Comparison of ENCODE assay signal across 16 cellular contexts in genomic region chr12:20969766-20970165, GRCh38.
DNase-seq lines count a peak whose midpoint lies in the region; ATAC-seq and TF ChIP-seq lines count a peak whose summit lies in the region.
"Had no signal": no experiment of that assay in that cellular context is flagged by ENCODE, and none has a peak within 500 bp of the region (broad histone marks: within the 10 kb centered on the region; RNA-seq: fewer than 3 reads in every experiment).

No MANE protein-coding gene starts in this region.

- no peak overlapping the region for H2AFZ ChIP-seq in IMR-90 (replicated peaks; ENCODE audit: low read length, poor library complexity)

- no peak overlapping the region for H3K4me2 ChIP-seq in IMR-90 (ENCODE audit: low read depth, low read length)
- H3K4me2 ChIP-seq: BLaER1 treated with 17β-estradiol and CSF1 and Interleukin-3, amounts not matched to agents 10 nM and 100 nM had no signal

- no peaks in the 10 kb centered on the region for H3K9me1 ChIP-seq in IMR-90 (ENCODE audit: insufficient read depth, low read length)

- no peak overlapping the region for H3K18ac ChIP-seq in IMR-90 (ENCODE audit: low read depth, low read length)

- H3K9ac ChIP-seq in IMR-90 (ENCODE audit: low read depth, low read length) (no peak overlapping the region), liver (ENCODE audit: low read depth in 1 of 2, low read length in 2 of 2) (no peak overlapping the region)
- H3K9ac ChIP-seq: BLaER1 treated with 17β-estradiol and CSF1 and Interleukin-3, amounts not matched to agents 10 nM and 100 nM had no signal

- H3K9me3 ChIP-seq in IMR-90 (ENCODE audit: control insufficient read depth, insufficient read depth, low read length) (peaks cover 8% of the 10 kb centered on the region), liver (ENCODE audit: control insufficient read depth in 4 of 4, low read length in 3 of 4) (peaks cover 0 to 3% (median under 1%) of the 10 kb centered on the region in 4 donors)

- no peaks in the 10 kb centered on the region for H3K27me3 ChIP-seq in IMR-90 (ENCODE audit: control insufficient read depth, insufficient read depth, low read length)
- no peaks in the 10 kb centered on the region for H3K27me3 ChIP-seq in liver (ENCODE audit: control insufficient read depth in 4 of 4, insufficient read depth in 4 of 4, low read length in 3 of 4)
- H3K27me3 ChIP-seq: BLaER1 treated with 17β-estradiol and CSF1 and Interleukin-3, amounts not matched to agents 10 nM and 100 nM had no signal

- BruUV-seq in IMR-90 (replicated peaks; lab: Mats Ljungman, UMichigan): no TSS peak

- H4K91ac ChIP-seq in IMR-90 (ENCODE audit: insufficient read depth, low read depth, low read length): no peak overlapping the region

- no peak overlapping the region for H3K14ac ChIP-seq in IMR-90 (replicated peaks; ENCODE audit: low read depth, low read length)

- no peak for TF ChIP-seq POLR2A in IMR-90 (IDR thresholded peaks at IDR 0.05; ENCODE audit: low read depth, low read length)

- no peak overlapping the region for H4K5ac ChIP-seq in IMR-90 (ENCODE audit: low read depth, low read length)

- no peak overlapping the region for H3K23ac ChIP-seq in IMR-90 (ENCODE audit: low read depth, low read length)

- H3K4ac ChIP-seq in IMR-90 (ENCODE audit: low read depth, low read length): no peak overlapping the region

- no peak for TF ChIP-seq RAD21 in IMR-90 (IDR thresholded peaks at IDR 0.05; ENCODE audit: low read length)
- TF ChIP-seq RAD21 in liver (IDR thresholded peaks at IDR 0.05): no peak

- no peaks in the 10 kb centered on the region for H3K36me3 ChIP-seq in IMR-90 (ENCODE audit: control insufficient read depth, insufficient read depth, low read length)
- H3K36me3 ChIP-seq in liver (ENCODE audit: control insufficient read depth in 4 of 4, insufficient read depth in 3 of 4, low read depth in 1 of 4, low read length in 3 of 4): no peaks in the 10 kb centered on the region
- H3K36me3 ChIP-seq: BLaER1 treated with 17β-estradiol and CSF1 and Interleukin-3, amounts not matched to agents 10 nM and 100 nM had no signal

- H4K20me1 ChIP-seq in IMR-90 (ENCODE audit: insufficient read depth, low read length): no peaks in the 10 kb centered on the region
- H4K20me1 ChIP-seq: BLaER1 treated with 17β-estradiol and CSF1 and Interleukin-3, amounts not matched to agents 10 nM and 100 nM had no signal

- no peaks in the 10 kb centered on the region for H3K79me1 ChIP-seq in IMR-90 (ENCODE audit: low read depth in 1 of 2, low read length in 2 of 2)

- H3K4me1 ChIP-seq in IMR-90 (ENCODE audit: control insufficient read depth, insufficient read depth, low read length) (no peaks in the 10 kb centered on the region), liver (ENCODE audit: control insufficient read depth in 4 of 4, insufficient read depth in 4 of 4, low read length in 3 of 4) (peaks cover 0 to 20% (median 6%) of the 10 kb centered on the region in 4 donors)
- H3K4me1 ChIP-seq: Caco-2 had no signal

- H3K56ac ChIP-seq in IMR-90 (ENCODE audit: extremely low read depth, insufficient read depth, low read length): no peak overlapping the region

- no peak overlapping the region for H2BK20ac ChIP-seq in IMR-90 (ENCODE audit: low read depth, low read length)

- H4K8ac ChIP-seq in IMR-90 (ENCODE audit: low read depth in 2 of 2, low read length in 2 of 2): no peak overlapping the region

- ATAC-seq in IMR-90 (ENCODE audit: low read depth) (no peak), left lobe of liver (peak; percentile 73), HG02938 (IDR thresholded peaks at IDR 0.05; ENCODE audit: unreplicated experiment) (no peak)
- ATAC-seq: CD8-positive, alpha-beta T cell had no signal

- CTCF ChIA-PET in IMR-90 (lab: Yijun Ruan, JAX): no interaction called here

- in situ Hi-C loops in IMR-90 (cut with MboI; ENCODE audit: low sequenced_read_pairs): no loop called here

- H3K4me3 ChIP-seq in IMR-90 (ENCODE audit: insufficient read depth, low read depth, low read length) (no peak overlapping the region), liver (ENCODE audit: low read depth in 1 of 3, low read length in 3 of 3) (no peak overlapping the region)
- H3K4me3 ChIP-seq: BLaER1 treated with 17β-estradiol and CSF1 and Interleukin-3, amounts not matched to agents 10 nM and 100 nM had no signal

- POLR2A ChIA-PET in IMR-90 (lab: Charles Lee; ENCODE audit: unreplicated experiment): no interaction called here

- TF ChIP-seq CTCF in IMR-90 (conservative IDR thresholded peaks at IDR 0.05; ENCODE audit: low read depth, low read length) (no peak), liver (IDR thresholded peaks at IDR 0.05; ENCODE audit: low read depth, low read length, missing input control) (no peak)

- H2AK9ac ChIP-seq in IMR-90 (replicated peaks; ENCODE audit: low read depth, low read length, poor library complexity): no peak overlapping the region

- no peak overlapping the region for H3K27ac ChIP-seq in IMR-90 (ENCODE audit: insufficient read depth, low read length)
- no peak overlapping the region for H3K27ac ChIP-seq in liver (ENCODE audit: low read depth in 1 of 2, low read length in 2 of 2)
- H3K27ac ChIP-seq: BLaER1 treated with 17β-estradiol and CSF1 and Interleukin-3, amounts not matched to agents 10 nM and 100 nM; C4-2B had no signal

- dilution Hi-C loops in IMR-90 (cut with HindIII; ENCODE audit: low sequenced_read_pairs, unreplicated experiment): no loop called here

- H2BK120ac ChIP-seq in IMR-90 (ENCODE audit: low read depth, low read length): no peak overlapping the region

- H2BK5ac ChIP-seq in IMR-90 (ENCODE audit: low read depth, low read length, poor library complexity, severe bottlenecking): no peak overlapping the region

- H2BK15ac ChIP-seq in IMR-90 (ENCODE audit: low read depth, low read length): no peak overlapping the region

- WGBS in IMR-90 (ENCODE audit: extremely low coverage in 2 of 2, insufficient read length in 1 of 2), 2 experiments: 0% methylated on average over 1 of the region's 4 CpGs; no CpG with 5 or more reads in 1 of the 2 experiments
- WGBS in liver: 50% methylated on average over 4 of the region's 4 CpGs

- H2AK5ac ChIP-seq in IMR-90 (ENCODE audit: low read depth, low read length): no peak overlapping the region

- DNase-seq in IMR-90 (no peak), left lobe of liver (ENCODE audit: low spot score) (peak; percentile 52), ureter (ENCODE audit: low spot score) (no peak)
- DNase-seq in effector CD4-positive, alpha-beta T cell: no peak
- DNase-seq: 8988T; AML-193; Caco-2; Calu3; CD4-positive, alpha-beta T cell; CD8-positive, alpha-beta T cell; DMS79 treated with DMSO at 0.1 percent for 48 hours; GF-D8 had no signal

- intact Hi-C loops in IMR-90 (cut with micrococcal nuclease): no loop called here

TF ChIP-seq in IMR-90, 13 proteins besides CTCF, POLR2A, EP300 and RAD21:
- TF ChIP-seq MAZ (IDR thresholded peaks at IDR 0.05; ENCODE audit: borderline replicate concordance, low read depth, low read length): no peak
- TF ChIP-seq BHLHE40 (IDR thresholded peaks at IDR 0.05; ENCODE audit: low read depth, low read length): no peak
- no peak for TF ChIP-seq FOS (IDR thresholded peaks at IDR 0.05; ENCODE audit: low read depth, low read length)
- no peak for TF ChIP-seq CEBPB (IDR thresholded peaks at IDR 0.05; ENCODE audit: low read depth, low read length)
- TF ChIP-seq ELK1 (IDR thresholded peaks at IDR 0.05; ENCODE audit: borderline replicate concordance, low read depth, low read length): no peak
- TF ChIP-seq MAFK (IDR thresholded peaks at IDR 0.05; ENCODE audit: low read depth, low read length): peak; percentile 83
- no peak for TF ChIP-seq RFX5 (IDR thresholded peaks at IDR 0.05; ENCODE audit: low read depth, low read length)

TF ChIP-seq in liver, 16 proteins besides CTCF, POLR2A, EP300 and RAD21 (continues in another document):
- no peak for TF ChIP-seq EGR1 (IDR thresholded peaks at IDR 0.05; ENCODE audit: low read depth in 2 of 2)
- no peak for TF ChIP-seq ZBTB33 (IDR thresholded peaks at IDR 0.05)
- TF ChIP-seq TAF1 (conservative IDR thresholded peaks at IDR 0.05): no peak
- TF ChIP-seq GABPA (IDR thresholded peaks at IDR 0.05 in 1 of 2, conservative IDR thresholded peaks at IDR 0.05 in 1 of 2): no peak
- no peak for TF ChIP-seq HNF4G (IDR thresholded peaks at IDR 0.05)
